8 cellular contexts compared by ENCODE assay signal in genomic region chr11:208917-209260, GRCh38. TPM values are rescaled to one million over a fixed set of nuclear protein-coding genes. Genes with fewer than 3 reads are reported as not detected.
DNase-seq lines count a peak whose midpoint lies in the region; ATAC-seq, FAIRE-seq and TF ChIP-seq lines count a peak whose summit lies in the region.

No MANE protein-coding gene starts in this region.

- peaks cover 39% of the 10 kb centered on the region for H3K79me2 ChIP-seq in mesendoderm (ENCODE audit: control insufficient read depth, insufficient read depth, low read length)

- H3K4me1 ChIP-seq in A549 (peaks cover 26% of the 10 kb centered on the region), HUES6 (ENCODE audit: control insufficient read depth, insufficient read depth, low read length) (peaks cover 16% of the 10 kb centered on the region), mesendoderm (ENCODE audit: control insufficient read depth, low read depth, low read length) (peaks cover 12% of the 10 kb centered on the region)

- peak overlapping the region; percentile 96 for H3K4me2 ChIP-seq in A549
- H3K4me2 ChIP-seq in mesendoderm (ENCODE audit: low read length) = peak overlapping the region; percentile 97

- H3K9me3 ChIP-seq in A549 = no peaks in the 10 kb centered on the region
- H3K9me3 ChIP-seq in HUES6 (ENCODE audit: control insufficient read depth, insufficient read depth, low read depth, low read length) = no peaks in the 10 kb centered on the region

- POLR2A ChIA-PET in A549 (lab: Yijun Ruan, JAX) = no interaction called here

- H3K27ac ChIP-seq in A549 (peak overlapping the region; percentile 90 to 94), HUES6 (ENCODE audit: low read depth, low read length) (no peak overlapping the region), mesendoderm (ENCODE audit: low read depth, low read length) (peak overlapping the region; percentile 40)

- DNase-seq in A549 (ENCODE audit: low read depth in 1 of 2, low spot score in 1 of 2) (peak in 1 of 2 experiments; percentile 18), bronchial epithelial cell (ENCODE audit: low read depth) (no peak), mesendoderm (no peak), UCSD-AML1 (lab: John Stamatoyannopoulos, UW; ENCODE audit: unreplicated experiment) (no peak), H4 (ENCODE audit: low spot score) (no peak)

- no peak overlapping the region for H3K23ac ChIP-seq in mesendoderm (ENCODE audit: low read length)

- FAIRE-seq in A549 (lab: Jason Lieb, UNC) (no peak), bronchial epithelial cell (lab: Jason Lieb, UNC) (no peak)

- peak overlapping the region; percentile 91 for H3K9ac ChIP-seq in HUES6 (ENCODE audit: low read length)
- H3K9ac ChIP-seq in mesendoderm (ENCODE audit: low read length) = peak overlapping the region; percentile 100

- CTCF ChIA-PET in A549 (lab: Yijun Ruan, JAX) = interaction anchor here (1.2 to 1.7 kb wide), 3 partner anchors 9 to 96 kb away, joined by 3 read pairs; no protein-coding TSS in a partner anchor

- peak overlapping the region; percentile 100 for H3K4me3 ChIP-seq in A549
- H3K4me3 ChIP-seq in HUES6 (ENCODE audit: low read depth, low read length) = peak overlapping the region; percentile 92
- peak overlapping the region; percentile 91 for H3K4me3 ChIP-seq in bronchial epithelial cell (ENCODE audit: low read depth, low read length)
- H3K4me3 ChIP-seq in mesendoderm (ENCODE audit: low read length) = peak overlapping the region; percentile 77

- TF ChIP-seq POLR2A in A549 (IDR thresholded peaks at IDR 0.05; ENCODE audit: low read length) = no peak

- H3K4ac ChIP-seq in mesendoderm (ENCODE audit: low read depth, low read length) = peak overlapping the region; percentile 49

- no peak overlapping the region for H2BK5ac ChIP-seq in mesendoderm (ENCODE audit: low read length)

- TF ChIP-seq RAD21 in A549 (conservative IDR thresholded peaks at IDR 0.05 in 1 of 2, IDR thresholded peaks at IDR 0.05 in 1 of 2) = no peak

- H2AK5ac ChIP-seq in mesendoderm (ENCODE audit: low read length) = peak overlapping the region; percentile 78

- peaks cover 54% of the 10 kb centered on the region for H3K79me1 ChIP-seq in mesendoderm (ENCODE audit: low read length)

- no peak for TF ChIP-seq EP300 in A549 (IDR thresholded peaks at IDR 0.05)

- H3K36me3 ChIP-seq in HUES6 (ENCODE audit: control insufficient read depth, insufficient read depth, low read length) = peaks cover 64% of the 10 kb centered on the region
- H3K36me3 ChIP-seq in bronchial epithelial cell (ENCODE audit: control insufficient read depth, insufficient read depth, low read length) = peaks cover 50% of the 10 kb centered on the region
- H3K36me3 ChIP-seq in mesendoderm (ENCODE audit: control insufficient read depth, insufficient read depth, low read length) = peaks cover 18% of the 10 kb centered on the region

- no peaks in the 10 kb centered on the region for H3K27me3 ChIP-seq in HUES6 (ENCODE audit: control insufficient read depth, insufficient read depth, low read length)
- no peaks in the 10 kb centered on the region for H3K27me3 ChIP-seq in bronchial epithelial cell (ENCODE audit: control insufficient read depth, insufficient read depth, low read length)
- no peaks in the 10 kb centered on the region for H3K27me3 ChIP-seq in mesendoderm (ENCODE audit: insufficient read depth, low read length, poor library complexity)

- H4K8ac ChIP-seq in mesendoderm (ENCODE audit: low read depth, low read length) = no peak overlapping the region

- WGBS in A549 (ENCODE audit: missing lambda C conversion rate) = 0% methylated on average over 4 of the region's 26 CpGs
- no CpG with 5 or more reads among the region's 26 CpGs for WGBS in mesendoderm (ENCODE audit: extremely low coverage, insufficient coverage, low lambda C conversion rate)

- peak overlapping the region; percentile 99 for H3K56ac ChIP-seq in mesendoderm (ENCODE audit: low read length)

- ATAC-seq in A549 (peak in 1 of 2 experiments; percentile 5; a peak in 3 of 6 replicates), HG03139 (IDR thresholded peaks at IDR 0.05; ENCODE audit: unreplicated experiment) (no peak), HG03457 (IDR thresholded peaks at IDR 0.05; ENCODE audit: unreplicated experiment) (no peak)

- peak overlapping the region; percentile 31 for H3K18ac ChIP-seq in mesendoderm (ENCODE audit: low read length)

- TF ChIP-seq CTCF in A549 (IDR thresholded peaks at IDR 0.05) (no peak), bronchial epithelial cell (IDR thresholded peaks at IDR 0.05; ENCODE audit: insufficient read depth, low read length, severe bottlenecking) (no peak)

- H2BK120ac ChIP-seq in mesendoderm (ENCODE audit: low read depth, low read length) = peak overlapping the region; percentile 7

- no peak overlapping the region for H4K5ac ChIP-seq in mesendoderm (ENCODE audit: low read length)

- no peak overlapping the region for H2BK15ac ChIP-seq in mesendoderm (replicated peaks; ENCODE audit: low read depth)

TF ChIP-seq in A549, 52 proteins besides CTCF, POLR2A, EP300 and RAD21:
- TF ChIP-seq PHF8 (IDR thresholded peaks at IDR 0.05; ENCODE audit: borderline replicate concordance, low read depth) (peak; percentile 5; the same call in 1 of the 2 replicates), USF2 (IDR thresholded peaks at IDR 0.05) (no peak)

RNA-seq across cellular contexts. Expression of gene RIC8A, which starts 1.4 kb away (rescaled TPM):
- polyA plus RNA-seq in A549 (2011; rRNA removed) (82.0 and 119 TPM in 2 replicates), A549 (2017; fragmentation: RNase III; extraction: RNeasy Plus Mini Kit Qiagen cat#74134 plus additional on column Dnase treatment) (101 to 111 TPM (median 108 TPM) in 3 replicates)
- 114 and 132 TPM in 2 replicates for polyA plus RNA-seq in A549 (2012; cell fraction: cytosol; rRNA removed)
- 220 TPM in 2 replicates for polyA plus RNA-seq in A549 (2012; cell fraction: nucleus; rRNA removed)
- polyA minus RNA-seq in A549 (2011; rRNA and poly(A)+ RNA removed) = 195 and 239 TPM in 2 replicates
- total RNA-seq in bronchial epithelial cell = 106 and 170 TPM in 2 replicates
- polyA plus RNA-seq in mesendoderm (2013, experiment 1 of 2) = 72.3 TPM
- 76.0 TPM for polyA plus RNA-seq in mesendoderm (2013, experiment 2 of 2)
- total RNA-seq in H4 (2014; rRNA removed; shearing (Covaris generic)) = 138 and 139 TPM in 2 replicates

RNA-seq across cellular contexts. Expression of gene BET1L, which starts 1.7 kb away (rescaled TPM):
- polyA plus RNA-seq in A549 (2011; rRNA removed) (44.5 and 54.0 TPM in 2 replicates), A549 (2017; fragmentation: RNase III; extraction: RNeasy Plus Mini Kit Qiagen cat#74134 plus additional on column Dnase treatment) (26.4 to 28.5 TPM (median 28.3 TPM) in 3 replicates)
- polyA plus RNA-seq in A549 (2012; cell fraction: cytosol; rRNA removed) = 38.5 and 53.0 TPM in 2 replicates
- 43.9 and 46.5 TPM in 2 replicates for polyA plus RNA-seq in A549 (2012; cell fraction: nucleus; rRNA removed)
- polyA minus RNA-seq in A549 (2011; rRNA and poly(A)+ RNA removed) = 52.5 and 55.5 TPM in 2 replicates
- 16.0 and 16.3 TPM in 2 replicates for total RNA-seq in bronchial epithelial cell
- 32.5 TPM for polyA plus RNA-seq in mesendoderm (2013, experiment 1 of 2)
- 32.9 TPM for polyA plus RNA-seq in mesendoderm (2013, experiment 2 of 2)
- 30.3 and 30.7 TPM in 2 replicates for total RNA-seq in H4 (2014; rRNA removed; shearing (Covaris generic))

RNA-seq across cellular contexts. Expression of gene SCGB1C1, which starts 16.0 kb away (rescaled TPM):
- polyA plus RNA-seq in A549 (2011; rRNA removed) (not detected in 2 replicates), A549 (2017; fragmentation: RNase III; extraction: RNeasy Plus Mini Kit Qiagen cat#74134 plus additional on column Dnase treatment) (not detected in 3 replicates)
- not detected in 2 replicates for polyA plus RNA-seq in A549 (2012; cell fraction: cytosol; rRNA removed)
- not detected in 2 replicates for polyA plus RNA-seq in A549 (2012; cell fraction: nucleus; rRNA removed)
- not detected in 2 replicates for polyA minus RNA-seq in A549 (2011; rRNA and poly(A)+ RNA removed)
- total RNA-seq in bronchial epithelial cell = not detected in 2 replicates
- polyA plus RNA-seq in mesendoderm (2013, experiment 1 of 2) = not detected
- polyA plus RNA-seq in mesendoderm (2013, experiment 2 of 2) = not detected
- total RNA-seq in H4 (2014; rRNA removed; shearing (Covaris generic)) = not detected in 2 replicates

RNA-seq across cellular contexts. Expression of gene SIRT3, which starts 27.3 kb away (rescaled TPM):
- 18.4 and 22.3 TPM in 2 replicates for polyA plus RNA-seq in A549 (2011; rRNA removed)
- polyA plus RNA-seq in A549 (2012; cell fraction: cytosol; rRNA removed) = 27.2 and 30.8 TPM in 2 replicates
- polyA plus RNA-seq in A549 (2012; cell fraction: nucleus; rRNA removed) = 58.0 and 84.3 TPM in 2 replicates
- 19.2 to 20.8 TPM (median 20.3 TPM) in 3 replicates for polyA plus RNA-seq in A549 (2017; fragmentation: RNase III; extraction: RNeasy Plus Mini Kit Qiagen cat#74134 plus additional on column Dnase treatment)
- 16.9 and 19.8 TPM in 2 replicates for polyA minus RNA-seq in A549 (2011; rRNA and poly(A)+ RNA removed)
- 7.9 and 9.9 TPM in 2 replicates for total RNA-seq in bronchial epithelial cell
- 7.5 TPM for polyA plus RNA-seq in mesendoderm (2013, experiment 1 of 2)
- 6.9 TPM for polyA plus RNA-seq in mesendoderm (2013, experiment 2 of 2)
- total RNA-seq in H4 (2014; rRNA removed; shearing (Covaris generic)) = 6.4 and 12.3 TPM in 2 replicates

RNA-seq across cellular contexts. Expression of gene PSMD13, which starts 27.9 kb away (rescaled TPM):
- polyA plus RNA-seq in A549 (2011; rRNA removed) = 144 and 153 TPM in 2 replicates
- 153 and 180 TPM in 2 replicates for polyA plus RNA-seq in A549 (2012; cell fraction: cytosol; rRNA removed)
- 121 and 157 TPM in 2 replicates for polyA plus RNA-seq in A549 (2012; cell fraction: nucleus; rRNA removed)
- polyA plus RNA-seq in A549 (2017; fragmentation: RNase III; extraction: RNeasy Plus Mini Kit Qiagen cat#74134 plus additional on column Dnase treatment) = 198 to 215 TPM (median 198 TPM) in 3 replicates
- polyA minus RNA-seq in A549 (2011; rRNA and poly(A)+ RNA removed) = 67.3 and 71.2 TPM in 2 replicates
- total RNA-seq in bronchial epithelial cell = 146 and 171 TPM in 2 replicates
- 85.7 TPM for polyA plus RNA-seq in mesendoderm (2013, experiment 1 of 2)
- 85.1 TPM for polyA plus RNA-seq in mesendoderm (2013, experiment 2 of 2)
- 248 and 295 TPM in 2 replicates for total RNA-seq in H4 (2014; rRNA removed; shearing (Covaris generic))
